12 cellular contexts compared by ENCODE assay signal in the genomic region with DNA sequence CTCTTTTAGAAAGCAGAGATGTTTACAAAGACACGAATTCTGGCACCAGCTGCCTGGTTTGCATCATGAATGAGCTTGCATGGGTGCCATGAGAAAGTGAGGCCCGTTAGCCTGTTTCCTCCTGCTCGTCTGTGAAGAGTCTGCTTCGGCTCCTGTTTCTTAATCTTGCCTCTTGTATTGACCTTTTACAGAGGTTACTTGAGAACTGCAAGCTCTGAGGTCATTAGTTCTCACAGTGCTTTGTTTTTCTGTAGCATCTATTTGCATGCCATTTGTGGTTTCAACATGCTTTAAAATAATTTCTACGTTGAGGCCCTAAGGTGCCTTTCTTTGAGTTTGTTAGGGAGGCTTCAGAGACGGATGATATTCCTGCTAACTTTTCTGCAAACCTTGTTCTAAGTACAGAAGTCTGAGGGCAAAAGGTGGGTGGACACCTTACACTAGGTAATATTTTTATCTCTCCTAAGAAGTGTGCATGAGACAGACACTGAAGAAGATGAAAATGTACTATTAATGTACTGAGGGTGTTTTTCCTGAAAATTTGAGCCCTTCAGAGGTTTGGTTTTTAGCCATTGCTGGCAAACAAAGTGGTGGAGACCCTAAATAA.
A peak's percentile ranks its signal among the peaks of the same experiment; 100 is the strongest.
DNase-seq lines count a peak whose midpoint lies in the region; ATAC-seq and TF ChIP-seq lines count a peak whose summit lies in the region.
"Had no signal": no experiment of that assay in that cellular context is flagged by ENCODE, and none has a peak within 500 bp of the region (broad histone marks: within the 10 kb centered on the region; RNA-seq: fewer than 3 reads in every experiment).

No MANE protein-coding gene starts in this region.

- peak overlapping the region; percentile 84 for H3K27ac Mint-ChIP-seq in nephron progenitor cell
- H3K27ac Mint-ChIP-seq: activated naive CD4-positive, alpha-beta T cell treated with anti-CD3 and anti-CD28 coated beads, Interleukin-2, amount 50 U/mL, for 24 hours; CD14-positive monocyte had no signal

- no peak overlapping the region for H3K4me3 Mint-ChIP-seq in nephron progenitor cell
- H3K4me3 Mint-ChIP-seq: activated naive CD4-positive, alpha-beta T cell treated with anti-CD3 and anti-CD28 coated beads, Interleukin-2, amount 50 U/mL, for 24 hours; CD14-positive monocyte had no signal

- peaks cover 42% of the 10 kb centered on the region for H3K4me1 Mint-ChIP-seq in nephron progenitor cell

- H3K9me3 Mint-ChIP-seq in nephron progenitor cell, result no peaks in the 10 kb centered on the region
- H3K9me3 Mint-ChIP-seq: activated naive CD4-positive, alpha-beta T cell treated with anti-CD3 and anti-CD28 coated beads, Interleukin-2, amount 50 U/mL, for 24 hours had no signal

- ATAC-seq in GM18867 (IDR thresholded peaks at IDR 0.05; ENCODE audit: unreplicated experiment), result peak; percentile 90
- ATAC-seq in GM19463 (IDR thresholded peaks at IDR 0.05; ENCODE audit: unreplicated experiment), result peak; percentile 69
- peak; percentile 78 for ATAC-seq in HG03439 (IDR thresholded peaks at IDR 0.05; ENCODE audit: unreplicated experiment)
- no peak for ATAC-seq in GM21423 (IDR thresholded peaks at IDR 0.05; ENCODE audit: unreplicated experiment)

- no peak for DNase-seq in nephron progenitor cell
- no peak for DNase-seq in RKO (ENCODE audit: low spot score)
- DNase-seq in SW480 (ENCODE audit: low spot score), result no peak
- DNase-seq in COLO668 (lab: John Stamatoyannopoulos, UW; ENCODE audit: unreplicated experiment), result no peak
- DNase-seq: cerebellar nuclear complex, NCI-H1694 had no signal

- no peak for TF ChIP-seq CTCF in nephron progenitor cell (IDR thresholded peaks at IDR 0.05)

- H3K27me3 Mint-ChIP-seq in nephron progenitor cell (ENCODE audit: low read depth, poor library complexity), result no peaks in the 10 kb centered on the region
- H3K27me3 Mint-ChIP-seq: activated naive CD4-positive, alpha-beta T cell treated with anti-CD3 and anti-CD28 coated beads, Interleukin-2, amount 50 U/mL, for 24 hours had no signal

- no peaks in the 10 kb centered on the region for H3K36me3 Mint-ChIP-seq in nephron progenitor cell (ENCODE audit: low read depth)
- H3K36me3 Mint-ChIP-seq: activated naive CD4-positive, alpha-beta T cell treated with anti-CD3 and anti-CD28 coated beads, Interleukin-2, amount 50 U/mL, for 24 hours; CD14-positive monocyte had no signal
